In the genomic region with DNA sequence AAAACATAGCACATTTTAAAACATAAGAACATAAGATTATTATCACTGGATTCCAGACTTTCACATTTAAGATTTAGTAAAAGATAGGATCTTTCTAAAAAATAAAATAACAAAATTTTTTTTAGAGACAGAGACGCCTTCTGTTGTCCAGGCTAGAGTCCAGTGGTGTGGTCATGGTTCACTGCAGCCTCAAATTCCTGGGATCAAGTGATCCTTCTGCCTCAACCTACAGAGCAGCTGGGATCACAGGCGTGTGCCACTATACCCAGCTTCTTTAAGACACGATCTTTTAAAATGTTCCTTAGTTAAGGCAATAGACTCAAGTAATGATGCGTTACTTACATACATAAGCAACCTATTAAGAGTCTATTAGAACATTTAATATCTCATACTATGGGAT, we compare ENCODE assay signal across 13 cellular contexts. TPM values are rescaled to one million over a fixed set of nuclear protein-coding genes. Genes with fewer than 3 reads are reported as not detected.
"Had no signal": no experiment of that assay in that cellular context is flagged by ENCODE, and none has a peak within 500 bp of the region (broad histone marks: within the 10 kb centered on the region; RNA-seq: fewer than 3 reads in every experiment).

No MANE protein-coding gene starts in this region.

- H3K9me3 Mint-ChIP-seq: activated CD4-positive, alpha-beta memory T cell treated with anti-CD3 and anti-CD28 coated beads for 36 hours; activated naive CD8-positive, alpha-beta T cell treated with anti-CD3 and anti-CD28 coated beads, Interleukin-2, amount 10 ng/mL, durations not matched to agents 7 days and 5 days; activated T-cell treated with anti-CD3 and anti-CD28 coated beads, Interleukin-2, amount 50 U/mL, for 72 hours; nephron progenitor cell had no signal

- H3K27ac ChIP-seq: left ventricle myocardium inferior, ovary, thyroid gland, uterus had no signal

- H3K4me3 ChIP-seq: left ventricle myocardium inferior, ovary, thyroid gland, uterus had no signal

- H3K4me3 Mint-ChIP-seq: activated CD4-positive, alpha-beta memory T cell treated with anti-CD3 and anti-CD28 coated beads for 36 hours; activated naive CD8-positive, alpha-beta T cell treated with anti-CD3 and anti-CD28 coated beads, Interleukin-2, amount 10 ng/mL, durations not matched to agents 7 days and 5 days; activated T-cell treated with anti-CD3 and anti-CD28 coated beads, Interleukin-2, amount 50 U/mL, for 72 hours; nephron progenitor cell had no signal

- H3K9me3 ChIP-seq: left ventricle myocardium inferior, ovary, thyroid gland, uterus had no signal

- H3K27ac Mint-ChIP-seq: activated CD4-positive, alpha-beta memory T cell treated with anti-CD3 and anti-CD28 coated beads for 36 hours; activated naive CD8-positive, alpha-beta T cell treated with anti-CD3 and anti-CD28 coated beads, Interleukin-2, amount 10 ng/mL, durations not matched to agents 7 days and 5 days had no signal

- DNase-seq: activated naive CD8-positive, alpha-beta T cell treated with anti-CD3 and anti-CD28 coated beads, Interleukin-2, amount 10 ng/mL, durations not matched to agents 7 days and 5 days; activated T-cell treated with anti-CD3 and anti-CD28 coated beads, Interleukin-2, amount 50 U/mL, for 72 hours; caudate nucleus; cortex of kidney; effector memory CD4-positive, alpha-beta T cell; glutamatergic neuron; left ventricle myocardium inferior; nephron progenitor cell; ovary; T-helper 9 cell; uterus had no signal

- H3K4me1 Mint-ChIP-seq: nephron progenitor cell had no signal

- H3K4me1 ChIP-seq: left ventricle myocardium inferior, thyroid gland, uterus had no signal

- H3K27me3 ChIP-seq: ovary, thyroid gland, uterus had no signal

- H3K36me3 ChIP-seq: ovary, uterus had no signal

RNA-seq across cellular contexts. Expression of gene SMAD9, which starts 46.4 kb away (rescaled TPM):
- total RNA-seq: activated CD4-positive, alpha-beta memory T cell treated with anti-CD3 and anti-CD28 coated beads for 36 hours; activated naive CD8-positive, alpha-beta T cell treated with anti-CD3 and anti-CD28 coated beads, Interleukin-2, amount 10 ng/mL, durations not matched to agents 7 days and 5 days; activated T-cell treated with anti-CD3 and anti-CD28 coated beads, Interleukin-2, amount 50 U/mL, for 72 hours had no signal
